In genomic region chr18:22710628-22711380, GRCh38 we compare ENCODE assay signal across 7 cellular contexts.
DNase-seq lines count a peak whose midpoint lies in the region; ATAC-seq, FAIRE-seq and TF ChIP-seq lines count a peak whose summit lies in the region.

No MANE protein-coding gene starts in this region.

- no TSS peak for BruUV-seq in PC-9 (replicated peaks; lab: Mats Ljungman, UMichigan)

- H3K4me1 ChIP-seq in PC-9 (replicated peaks; ENCODE audit: insufficient read depth) (peaks cover 13% of the 10 kb centered on the region), mucosa of rectum (ENCODE audit: control insufficient read depth in 2 of 2, insufficient read depth in 2 of 2, low read length in 2 of 2) (peaks cover 4 to 9% of the 10 kb centered on the region in 2 donors)

- no peaks in the 10 kb centered on the region for H4K20me1 ChIP-seq in PC-9 (ENCODE audit: insufficient read depth)

- H3K4me3 ChIP-seq in PC-9, result peak overlapping the region; percentile 52; the same call in 1 of the 2 replicates
- peak overlapping the region; percentile 72 to 78 for H3K4me3 ChIP-seq in mucosa of rectum (ENCODE audit: low read length in 2 of 2)

- peak overlapping the region; percentile 35; the same call in 1 of the 2 replicates for H3K27ac ChIP-seq in PC-9
- peak overlapping the region; percentile 68 for H3K27ac ChIP-seq in mucosa of rectum (ENCODE audit: low read depth in 2 of 2, low read length in 2 of 2)

- H3K9ac ChIP-seq in mucosa of rectum (ENCODE audit: low read depth in 1 of 2, low read length in 2 of 2), result peak overlapping the region; percentile 61 to 69

- H3K27me3 ChIP-seq in PC-9 (ENCODE audit: insufficient read depth, low read depth), result no peaks in the 10 kb centered on the region
- no peaks in the 10 kb centered on the region for H3K27me3 ChIP-seq in mucosa of rectum (ENCODE audit: control insufficient read depth in 2 of 2, insufficient read depth in 2 of 2, low read length in 2 of 2)

- H3K9me3 Mint-ChIP-seq in stimulated activated effector memory CD8-positive, alpha-beta T cell treated with anti-CD3 and anti-CD28 coated beads, Interleukin-12 subunit alpha, Interleukin-12 subunit beta, amount 100 ng/mL, for 72 hours, result no peaks in the 10 kb centered on the region

- no peaks in the 10 kb centered on the region for H3K79me2 ChIP-seq in PC-9 (ENCODE audit: low read depth)

- H3K9me3 ChIP-seq in PC-9 (ENCODE audit: insufficient read depth, low read depth), result no peaks in the 10 kb centered on the region
- no peaks in the 10 kb centered on the region for H3K9me3 ChIP-seq in mucosa of rectum (ENCODE audit: control insufficient read depth in 2 of 2, low read length in 2 of 2)

- peak; percentile 47 for ATAC-seq in esophagus mucosa
- ATAC-seq in stimulated activated effector memory CD8-positive, alpha-beta T cell treated with anti-CD3 and anti-CD28 coated beads, Interleukin-12 subunit alpha, Interleukin-12 subunit beta, amount 100 ng/mL, for 72 hours, result no peak

- no peak for TF ChIP-seq CTCF in PC-9 (conservative IDR thresholded peaks at IDR 0.05)

- POLR2A ChIA-PET in PC-9 (lab: Charles Lee; ENCODE audit: unreplicated experiment), result interaction anchor here (0.6 kb wide), 1 partner anchor 37 kb away, joined by 3 read pairs; no protein-coding TSS in a partner anchor

- no peak overlapping the region for H3K27ac Mint-ChIP-seq in stimulated activated effector memory CD8-positive, alpha-beta T cell treated with anti-CD3 and anti-CD28 coated beads, Interleukin-12 subunit alpha, Interleukin-12 subunit beta, amount 100 ng/mL, for 72 hours

- H3K4me3 Mint-ChIP-seq in stimulated activated effector memory CD8-positive, alpha-beta T cell treated with anti-CD3 and anti-CD28 coated beads, Interleukin-12 subunit alpha, Interleukin-12 subunit beta, amount 100 ng/mL, for 72 hours, result no peak overlapping the region

- H3K4me1 Mint-ChIP-seq in stimulated activated effector memory CD8-positive, alpha-beta T cell treated with anti-CD3 and anti-CD28 coated beads, Interleukin-12 subunit alpha, Interleukin-12 subunit beta, amount 100 ng/mL, for 72 hours, result no peaks in the 10 kb centered on the region

- H3K36me3 ChIP-seq in PC-9 (ENCODE audit: low read depth) (no peaks in the 10 kb centered on the region), mucosa of rectum (ENCODE audit: control insufficient read depth in 2 of 2, insufficient read depth in 2 of 2, low read length in 2 of 2) (no peaks in the 10 kb centered on the region)

- peaks cover 4% of the 10 kb centered on the region; the same call in 1 of the 2 replicates for H3F3A ChIP-seq in PC-9 (ENCODE audit: insufficient read depth, low read depth)

- CTCF ChIA-PET in PC-9 (lab: Charles Lee), result no interaction called here

- intact Hi-C loops in PC-9 (cut with micrococcal nuclease; ENCODE audit: unreplicated experiment), result no loop called here

- peak overlapping the region; percentile 60; the same call in 1 of the 2 replicates for H2AFZ ChIP-seq in PC-9

- H3K36me3 Mint-ChIP-seq in stimulated activated effector memory CD8-positive, alpha-beta T cell treated with anti-CD3 and anti-CD28 coated beads, Interleukin-12 subunit alpha, Interleukin-12 subunit beta, amount 100 ng/mL, for 72 hours, result no peaks in the 10 kb centered on the region

- H3K9me2 ChIP-seq in PC-9 (ENCODE audit: insufficient read depth), result no peaks in the 10 kb centered on the region

- peak; percentile 9 for FAIRE-seq in urothelium cell line (lab: Jason Lieb, UNC)

- H3K4me2 ChIP-seq in PC-9, result peak overlapping the region; percentile 74

- peak in 1 of 2 experiments; percentile 37 for DNase-seq in PC-9
- DNase-seq in urothelium cell line (ENCODE audit: low spot score), result peak; percentile 72
- DNase-seq in activated effector memory CD4-positive, alpha-beta T cell treated with anti-CD3 and anti-CD28 coated beads, Interleukin-2, amount 50 U/mL, for 16 hours, result no peak
- no peak for DNase-seq in stimulated activated effector memory CD8-positive, alpha-beta T cell treated with anti-CD3 and anti-CD28 coated beads, Interleukin-12 subunit alpha, Interleukin-12 subunit beta, amount 100 ng/mL, for 72 hours (ENCODE audit: low spot score in 2 of 2)
- no peak for DNase-seq in DMS153 (lab: John Stamatoyannopoulos, UW)
